ENCODE assay signal across 22 cellular contexts in the genomic region with DNA sequence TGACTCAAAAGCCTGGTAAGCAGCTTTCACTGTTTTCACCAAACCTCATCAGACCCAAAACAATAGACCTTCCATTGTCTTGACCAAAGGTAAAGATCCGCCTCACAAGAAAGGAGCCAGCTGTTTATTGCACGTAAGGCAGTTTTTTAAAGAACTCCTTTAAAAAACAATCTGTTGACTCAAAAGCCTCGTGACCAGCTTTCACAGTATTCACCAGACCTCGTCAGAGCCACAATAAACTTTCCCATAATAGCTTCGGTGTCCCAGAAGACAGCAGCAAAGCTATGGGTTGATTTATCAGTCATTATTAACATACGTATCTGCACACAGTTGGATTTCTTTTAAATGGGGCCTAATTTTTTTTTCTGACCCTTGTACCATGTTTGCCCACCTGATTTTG.
"Had no signal": no experiment of that assay in that cellular context is flagged by ENCODE, and none has a peak within 500 bp of the region (broad histone marks: within the 10 kb centered on the region; RNA-seq: fewer than 3 reads in every experiment).

No MANE protein-coding gene starts in this region.

- H3K36me3 ChIP-seq: ascending aorta, esophagus muscularis mucosa, lower lobe of right lung, transverse colon, uterus had no signal

- H3K4me3 ChIP-seq: ascending aorta, esophagus muscularis mucosa, lower lobe of right lung, transverse colon, uterus had no signal

- H3K36me3 Mint-ChIP-seq: mesothelial cell of epicardium had no signal

- H3K27me3 Mint-ChIP-seq: central memory CD8-positive, alpha-beta T cell; progenitor cell of endocrine pancreas had no signal

- H3K9me3 ChIP-seq: ascending aorta, esophagus muscularis mucosa, lower lobe of right lung, transverse colon, uterus had no signal

- H3K9me3 Mint-ChIP-seq: central memory CD8-positive, alpha-beta T cell; mesothelial cell of epicardium; T-helper 1 cell treated with Interleukin-12 subunit alpha and Interleukin-12 subunit beta and Interleukin-4 antibody, amounts not matched to agents 30 μg/mL and 1 μg/mL, for 36 hours had no signal

- H3K27ac Mint-ChIP-seq: T-helper 1 cell treated with Interleukin-12 subunit alpha and Interleukin-12 subunit beta and Interleukin-4 antibody, amounts not matched to agents 30 μg/mL and 1 μg/mL, for 36 hours had no signal

- H3K27ac ChIP-seq: ascending aorta, esophagus muscularis mucosa, lower lobe of right lung, transverse colon, uterus had no signal

- DNase-seq: activated CD4-positive, alpha-beta T cell treated with anti-CD3 and anti-CD28 coated beads for 1 hour; activated CD8-positive, alpha-beta memory T cell treated with anti-CD3 and anti-CD28 coated beads for 24 hours; activated CD8-positive, alpha-beta memory T cell treated with anti-CD3 and anti-CD28 coated beads, Interleukin-2, amount 50 U/mL, for 48 hours; activated effector memory CD4-positive, alpha-beta T cell treated with Interleukin-2 at 50 U/mL for 16 hours; activated naive CD4-positive, alpha-beta T cell treated with anti-CD3 and anti-CD28 coated beads, Interleukin-2, amount 50 U/mL, for 16 hours; activated T-cell treated with anti-CD3 and anti-CD28 coated beads, Interleukin-2, amount 50 U/mL, for 48 hours; cortex of kidney; effector CD4-positive, alpha-beta T cell; hypothalamus; islet precursor cell; lower lobe of right lung; stimulated activated CD4-positive, alpha-beta T cell treated with anti-CD3 and anti-CD28 coated beads, Interleukin-12 subunit alpha, Interleukin-12 subunit beta, amount 100 ng/mL, for 4 hours; stimulated activated CD4-positive, alpha-beta T cell treated with anti-CD3 and anti-CD28 coated beads, Interleukin-1b, Interleukin-23, amount 100 ng/mL, for 48 hours; stimulated activated naive CD8-positive, alpha-beta T cell treated with anti-CD3 and anti-CD28 coated beads, Interleukin-15, Interleukin-2, amounts not matched to agents 100 U/mL and 50 U/mL, for 24 hours; transverse colon; uterus had no signal

- H3K4me3 Mint-ChIP-seq: central memory CD8-positive, alpha-beta T cell; mesothelial cell of epicardium; T-helper 1 cell treated with Interleukin-12 subunit alpha and Interleukin-12 subunit beta and Interleukin-4 antibody, amounts not matched to agents 30 μg/mL and 1 μg/mL, for 36 hours had no signal

- H3K27me3 ChIP-seq: ascending aorta, esophagus muscularis mucosa, transverse colon, uterus had no signal

- H3K4me1 ChIP-seq: ascending aorta had no signal

- ATAC-seq: lower lobe of right lung; stimulated activated naive CD8-positive, alpha-beta T cell treated with anti-CD3 and anti-CD28 coated beads, Interleukin-15, Interleukin-2, amounts not matched to agents 100 U/mL and 50 U/mL, for 24 hours had no signal
